Comparison of ENCODE assay signal across 11 cellular contexts in genomic region chr3:15272431-15273196, GRCh38. TPM values are rescaled to one million over a fixed set of nuclear protein-coding genes. Genes with fewer than 3 reads are reported as not detected.
DNase-seq lines count a peak whose midpoint lies in the region; ATAC-seq and TF ChIP-seq lines count a peak whose summit lies in the region.
"Had no signal": no experiment of that assay in that cellular context is flagged by ENCODE, and none has a peak within 500 bp of the region (broad histone marks: within the 10 kb centered on the region; RNA-seq: fewer than 3 reads in every experiment).

No MANE protein-coding gene starts in this region.

- no peaks in the 10 kb centered on the region for H3K9me3 ChIP-seq in OCI-LY3 (ENCODE audit: insufficient read depth, low read length)
- no peaks in the 10 kb centered on the region for H3K9me3 ChIP-seq in smooth muscle cell (replicated peaks; ENCODE audit: low read depth)

- H3K4me1 Mint-ChIP-seq in T-helper 1 cell treated with Interleukin-12 subunit alpha and Interleukin-12 subunit beta and Interleukin-4 antibody, amounts not matched to agents 30 μg/mL and 1 μg/mL, for 36 hours (ENCODE audit: low read depth), result peaks cover 75% of the 10 kb centered on the region
- H3K4me1 Mint-ChIP-seq in effector memory CD8-positive, alpha-beta T cell (ENCODE audit: low read depth in 2 of 2), result peaks cover 73 to 81% of the 10 kb centered on the region in 2 donors

- peaks cover 50% of the 10 kb centered on the region for H3K36me3 Mint-ChIP-seq in T-helper 1 cell treated with Interleukin-12 subunit alpha and Interleukin-12 subunit beta and Interleukin-4 antibody, amounts not matched to agents 30 μg/mL and 1 μg/mL, for 36 hours (ENCODE audit: low read depth)
- H3K36me3 Mint-ChIP-seq in effector memory CD8-positive, alpha-beta T cell (ENCODE audit: insufficient read depth), result peaks cover 57% of the 10 kb centered on the region

- DNase-seq in T-helper 1 cell (no peak), smooth muscle cell (lab: John Stamatoyannopoulos, UW; ENCODE audit: unreplicated experiment) (no peak), putamen (ENCODE audit: low spot score) (no peak), COR-L47 (lab: John Stamatoyannopoulos, UW) (no peak)
- no peak for DNase-seq in effector memory CD8-positive, alpha-beta T cell
- DNase-seq in activated CD4-positive, CD25-positive, alpha-beta regulatory T cell treated with anti-CD3 and anti-CD28 coated beads, Interleukin-2, amount 50 U/mL, for 72 hours, result no peak
- DNase-seq: ACHN, NCI-H187 had no signal

- no peak overlapping the region for H2AFZ ChIP-seq in OCI-LY3 (ENCODE audit: low read depth, low read length)
- no peak overlapping the region for H2AFZ ChIP-seq in smooth muscle cell (ENCODE audit: low read depth)

- peak overlapping the region; percentile 94 for H3K27ac Mint-ChIP-seq in T-helper 1 cell treated with Interleukin-12 subunit alpha and Interleukin-12 subunit beta and Interleukin-4 antibody, amounts not matched to agents 30 μg/mL and 1 μg/mL, for 36 hours
- peak overlapping the region; percentile 96 to 98 for H3K27ac Mint-ChIP-seq in effector memory CD8-positive, alpha-beta T cell

- H3K27me3 ChIP-seq in OCI-LY3 (ENCODE audit: low read depth, low read length) (no peaks in the 10 kb centered on the region), smooth muscle cell (ENCODE audit: low read depth) (no peaks in the 10 kb centered on the region)

- peak overlapping the region; percentile 76 for H3K4me2 ChIP-seq in OCI-LY3 (ENCODE audit: low read length)
- H3K4me2 ChIP-seq in smooth muscle cell, result no peak overlapping the region

- H3K79me2 ChIP-seq in OCI-LY3 (ENCODE audit: low read length) (peaks cover 69% of the 10 kb centered on the region), smooth muscle cell (ENCODE audit: low read depth) (peaks cover 12% of the 10 kb centered on the region)

- H3K27ac ChIP-seq in OCI-LY3 (ENCODE audit: low read length), result peak overlapping the region; percentile 81
- peak overlapping the region; percentile 33 for H3K27ac ChIP-seq in smooth muscle cell (ENCODE audit: low read depth)

- 68% methylated on average over 7 of the region's 7 CpGs for WGBS in smooth muscle cell (ENCODE audit: low lambda C conversion rate)

- H3K36me3 ChIP-seq in OCI-LY3 (replicated peaks; ENCODE audit: low read depth, low read length), result peaks cover 31% of the 10 kb centered on the region
- H3K36me3 ChIP-seq in smooth muscle cell (ENCODE audit: low read depth), result no peaks in the 10 kb centered on the region

- H3K9me3 Mint-ChIP-seq in T-helper 1 cell treated with Interleukin-12 subunit alpha and Interleukin-12 subunit beta and Interleukin-4 antibody, amounts not matched to agents 30 μg/mL and 1 μg/mL, for 36 hours, result peaks cover 3% of the 10 kb centered on the region
- H3K9me3 Mint-ChIP-seq in effector memory CD8-positive, alpha-beta T cell, result peaks cover 0 to 1% of the 10 kb centered on the region in 2 donors

- H3K4me3 ChIP-seq in OCI-LY3 (ENCODE audit: low read length) (peak overlapping the region; percentile 49), smooth muscle cell (no peak overlapping the region)

- H3K4me1 ChIP-seq in OCI-LY3 (ENCODE audit: low read length) (peaks cover 68% of the 10 kb centered on the region), smooth muscle cell (ENCODE audit: low read depth) (no peaks in the 10 kb centered on the region)

- H4K20me1 ChIP-seq in OCI-LY3 (ENCODE audit: insufficient read depth, low read length) (peaks cover 33% of the 10 kb centered on the region), smooth muscle cell (ENCODE audit: low read depth) (no peaks in the 10 kb centered on the region)

- H3K9ac ChIP-seq in OCI-LY3 (ENCODE audit: low read length) (peak overlapping the region; percentile 62), smooth muscle cell (ENCODE audit: low read depth) (no peak overlapping the region)

- peak overlapping the region; percentile 82 for H3K4me3 Mint-ChIP-seq in T-helper 1 cell treated with Interleukin-12 subunit alpha and Interleukin-12 subunit beta and Interleukin-4 antibody, amounts not matched to agents 30 μg/mL and 1 μg/mL, for 36 hours
- H3K4me3 Mint-ChIP-seq in effector memory CD8-positive, alpha-beta T cell, result peak overlapping the region; percentile 79 to 86

- peak; percentile 14 for TF ChIP-seq CTCF in OCI-LY3 (IDR thresholded peaks at IDR 0.05; ENCODE audit: low read depth, low read length)
- TF ChIP-seq CTCF in smooth muscle cell (IDR thresholded peaks at IDR 0.05; ENCODE audit: borderline replicate concordance, insufficient read depth, poor library complexity, severe bottlenecking), result no peak

- H3F3A ChIP-seq in smooth muscle cell (ENCODE audit: low read depth), result peaks cover 11% of the 10 kb centered on the region

- no peak for ATAC-seq in effector memory CD8-positive, alpha-beta T cell (replicated peaks)
- ATAC-seq: SK-N-SH treated with all-trans-retinoic acid at 6 μM for 48 hours had no signal

- no peaks in the 10 kb centered on the region for H3K27me3 Mint-ChIP-seq in T-helper 1 cell treated with Interleukin-12 subunit alpha and Interleukin-12 subunit beta and Interleukin-4 antibody, amounts not matched to agents 30 μg/mL and 1 μg/mL, for 36 hours (ENCODE audit: low read depth)
- H3K27me3 Mint-ChIP-seq in effector memory CD8-positive, alpha-beta T cell, result no peaks in the 10 kb centered on the region

RNA-seq across cellular contexts. Expression of gene SH3BP5, which starts 59.8 kb away (rescaled TPM):
- 7.9 and 12.7 TPM in 2 replicates for total RNA-seq in smooth muscle cell
- polyA plus RNA-seq in smooth muscle cell, result 10.7 and 15.3 TPM in 2 replicates
